ENCODE assay signal across 8 cellular contexts in genomic region chr3:50611464-50612233, GRCh38.
DNase-seq lines count a peak whose midpoint lies in the region; ATAC-seq lines count a peak whose summit lies in the region.

Gene CISH, minus strand, starts transcription at chr3:50611774. Its CDS starts 124 bp downstream, at chr3:50611650.

- H3K27ac ChIP-seq in epithelial cell of prostate, result peak within 1 kb of the TSS; percentile 34
- H3K27ac ChIP-seq in mucosa of rectum (ENCODE audit: low read depth in 2 of 2, low read length in 2 of 2), result peak within 1 kb of the TSS; percentile 96 to 97

- H3K4me3 ChIP-seq in mucosa of rectum (ENCODE audit: low read length in 2 of 2), result peak within 1 kb of the TSS; percentile 83 to 89

- DNase-seq in DMS114 treated with DMSO at 0.1 percent for 48 hours (lab: John Stamatoyannopoulos, UW; ENCODE audit: unreplicated experiment) (peak; percentile 76), HUDEP-2 (lab: John Stamatoyannopoulos, UW; ENCODE audit: unreplicated experiment in 76 of 76) (peak in 75 of 76 experiments; percentile 94 to 100 (median 99)), OCI-M1 (lab: John Stamatoyannopoulos, UW) (peak; percentile 98), activated T-cell treated with anti-CD3 and anti-CD28 coated beads for 24 hours (ENCODE audit: low read depth) (peak; percentile 98), epithelial cell of prostate (ENCODE audit: low read depth, low spot score) (no peak)
- peak; percentile 98 for DNase-seq in stimulated activated CD8-positive, alpha-beta memory T cell treated with anti-CD3 and anti-CD28 coated beads, Interleukin-4, amount 100 ng/mL, for 48 hours

- H3K36me3 ChIP-seq in mucosa of rectum (ENCODE audit: control insufficient read depth in 2 of 2, insufficient read depth in 2 of 2, low read length in 2 of 2), result peaks cover 18 to 23% of the 10 kb centered on the region in 2 donors

- peak within 1 kb of the TSS; percentile 94 to 96 for H3K9ac ChIP-seq in mucosa of rectum (ENCODE audit: low read depth in 1 of 2, low read length in 2 of 2)

- H3K4me1 ChIP-seq in mucosa of rectum (ENCODE audit: control insufficient read depth in 2 of 2, insufficient read depth in 2 of 2, low read length in 2 of 2), result peaks cover 42 to 44% of the 10 kb centered on the region in 2 donors

- no peaks in the 10 kb centered on the region for H3K27me3 ChIP-seq in mucosa of rectum (ENCODE audit: control insufficient read depth in 2 of 2, insufficient read depth in 2 of 2, low read length in 2 of 2)

- ATAC-seq in GM21381 (IDR thresholded peaks at IDR 0.05; ENCODE audit: unreplicated experiment), result peak; percentile 66

- no peaks in the 10 kb centered on the region for H3K9me3 ChIP-seq in mucosa of rectum (ENCODE audit: control insufficient read depth in 2 of 2, low read length in 2 of 2)
